Comparison of ENCODE assay signal across 13 cellular contexts in genomic region chr22:43275545-43275981, GRCh38.
DNase-seq lines count a peak whose midpoint lies in the region; ATAC-seq, FAIRE-seq and TF ChIP-seq lines count a peak whose summit lies in the region.
"Had no signal": no experiment of that assay in that cellular context is flagged by ENCODE, and none has a peak within 500 bp of the region (broad histone marks: within the 10 kb centered on the region; RNA-seq: fewer than 3 reads in every experiment).

No MANE protein-coding gene starts in this region.

- H4K20me1 ChIP-seq in neural cell (ENCODE audit: insufficient read depth), result no peaks in the 10 kb centered on the region

- H3K9ac ChIP-seq in neural cell (ENCODE audit: low read length), result peak overlapping the region; percentile 5

- no peak overlapping the region for H3K4me3 ChIP-seq in bronchial epithelial cell (ENCODE audit: low read depth, low read length)
- no peak overlapping the region for H3K4me3 ChIP-seq in neural cell (ENCODE audit: low read length)
- H3K4me3 ChIP-seq: adrenal gland, psoas muscle, uterus had no signal

- H3K4me2 ChIP-seq in neural cell (ENCODE audit: low read length), result no peak overlapping the region

- TF ChIP-seq RAD21 in neural cell (conservative IDR thresholded peaks at IDR 0.05), result no peak

- no peak overlapping the region for H3K27ac ChIP-seq in neural cell (ENCODE audit: low read length)
- H3K27ac ChIP-seq: adrenal gland, psoas muscle, uterus had no signal

- no peaks in the 10 kb centered on the region for H3K79me2 ChIP-seq in neural cell (replicated peaks; ENCODE audit: insufficient read depth, low read length)

- peak; percentile 86 for FAIRE-seq in bronchial epithelial cell (lab: Jason Lieb, UNC)

- TF ChIP-seq CTCF in bronchial epithelial cell (IDR thresholded peaks at IDR 0.05; ENCODE audit: insufficient read depth, low read length, severe bottlenecking) (no peak), neural cell (IDR thresholded peaks at IDR 0.05; ENCODE audit: poor library complexity, severe bottlenecking) (no peak)

- H3K9me2 ChIP-seq in neural cell (ENCODE audit: insufficient read depth, low read length), result no peaks in the 10 kb centered on the region

- H3K27me3 ChIP-seq in bronchial epithelial cell (ENCODE audit: control insufficient read depth, insufficient read depth, low read length), result no peaks in the 10 kb centered on the region
- H3K27me3 ChIP-seq in neural cell (ENCODE audit: insufficient read depth, low read depth, low read length), result no peaks in the 10 kb centered on the region
- H3K27me3 ChIP-seq: adrenal gland, uterus had no signal

- no peaks in the 10 kb centered on the region for H3K36me3 ChIP-seq in bronchial epithelial cell (ENCODE audit: control insufficient read depth, insufficient read depth, low read length)
- H3K36me3 ChIP-seq in neural cell (ENCODE audit: insufficient read depth, low read length), result no peaks in the 10 kb centered on the region
- H3K36me3 ChIP-seq: adrenal gland, uterus had no signal

- H2AFZ ChIP-seq in neural cell (ENCODE audit: low read depth, low read length), result no peak overlapping the region

- H3F3A ChIP-seq in neural cell (ENCODE audit: insufficient read depth, low read length, poor library complexity, severe bottlenecking), result no peaks in the 10 kb centered on the region

- no peak for TF ChIP-seq EP300 in neural cell (conservative IDR thresholded peaks at IDR 0.05; ENCODE audit: poor library complexity, severe bottlenecking)

- H3K9me3 ChIP-seq in neural cell (ENCODE audit: low read length), result no peaks in the 10 kb centered on the region
- H3K9me3 ChIP-seq: adrenal gland, psoas muscle, uterus had no signal

- DNase-seq in HCEC 1CT, result peak; percentile 89
- DNase-seq in NOMO-1 treated with DMSO at 0.1 percent for 48 hours (lab: John Stamatoyannopoulos, UW; ENCODE audit: unreplicated experiment), result peak; percentile 33
- peak; percentile 66 for DNase-seq in bronchial epithelial cell (ENCODE audit: low read depth)
- no peak for DNase-seq in NCI-H2227 (lab: John Stamatoyannopoulos, UW; ENCODE audit: unreplicated experiment)
- no peak for DNase-seq in nucleus accumbens (lab: John Stamatoyannopoulos, UW)
- no peak for DNase-seq in COLO668 (lab: John Stamatoyannopoulos, UW; ENCODE audit: unreplicated experiment)
- DNase-seq: adrenal gland, NCI-H2107, psoas muscle, Right ventricle myocardium superior, uterus had no signal

- no peak for ATAC-seq in GM19035 (IDR thresholded peaks at IDR 0.05; ENCODE audit: unreplicated experiment)
- ATAC-seq: psoas muscle had no signal

TF ChIP-seq in neural cell, 6 proteins besides CTCF, POLR2A, EP300 and RAD21:
- TF ChIP-seq EZH2 (IDR thresholded peaks at IDR 0.05; ENCODE audit: borderline replicate concordance, insufficient read depth, low read length, poor library complexity, severe bottlenecking) (no peak), TAF1 (IDR thresholded peaks at IDR 0.05; ENCODE audit: low read depth) (no peak), POLR2AphosphoS5 (IDR thresholded peaks at IDR 0.05) (no peak), REST (IDR thresholded peaks at IDR 0.05; ENCODE audit: borderline replicate concordance) (no peak), SMC3 (conservative IDR thresholded peaks at IDR 0.05; ENCODE audit: poor library complexity) (no peak), MXI1 (conservative IDR thresholded peaks at IDR 0.05; ENCODE audit: poor library complexity, severe bottlenecking) (no peak)

Comparison
In these comparisons a context has a peak if more than half of its experiments do, and no peak if none do; other contexts are left out.
1. DNase-seq: peak in HCEC 1CT (single experiment), NOMO-1 treated with DMSO at 0.1 percent for 48 hours (single experiment) and bronchial epithelial cell (single experiment); none in NCI-H2227 (single experiment), nucleus accumbens (0 of 56) and COLO668 (single experiment).